12 cellular contexts compared by ENCODE assay signal in the genomic region with DNA sequence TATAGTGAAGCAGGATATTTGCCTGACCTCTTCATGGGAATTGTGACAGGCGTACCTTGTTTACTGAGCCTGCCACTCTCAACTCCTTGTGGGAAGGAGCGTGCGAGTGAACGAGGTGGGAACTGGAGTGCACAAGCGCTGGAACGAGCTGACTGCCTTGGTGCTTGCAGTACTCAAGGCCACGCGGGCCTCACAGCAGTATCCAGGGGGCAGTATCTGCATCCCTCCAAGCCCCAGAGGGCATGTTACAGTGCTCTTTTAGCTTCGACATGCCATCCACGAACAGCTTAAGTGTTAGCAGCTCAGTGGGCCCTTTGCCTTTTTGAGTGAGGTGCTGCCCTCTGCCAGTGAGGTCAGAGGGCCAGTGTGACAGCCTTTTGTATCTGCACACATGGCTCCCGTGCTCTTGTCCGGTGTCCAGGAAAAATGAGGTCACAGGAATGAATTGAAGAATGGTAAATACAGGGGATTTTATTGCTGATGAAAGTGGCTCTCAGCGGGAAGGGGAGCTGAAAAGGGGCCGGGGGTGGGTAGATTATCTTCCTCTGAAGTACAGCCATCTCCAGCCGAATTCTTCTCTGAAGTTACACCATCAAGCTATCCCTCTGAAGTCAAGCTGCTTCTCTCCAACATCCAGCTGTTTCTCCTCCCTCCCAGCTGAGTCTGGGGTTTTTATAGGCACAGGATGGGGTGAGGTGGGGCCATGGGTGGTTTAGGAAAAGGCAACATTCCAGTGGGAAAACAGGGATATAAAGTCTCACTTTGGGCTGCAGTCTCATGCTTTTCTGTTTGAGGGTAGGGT.
A peak's percentile ranks its signal among the peaks of the same experiment; 100 is the strongest.
DNase-seq lines count a peak whose midpoint lies in the region; ATAC-seq and TF ChIP-seq lines count a peak whose summit lies in the region.
"Had no signal": no experiment of that assay in that cellular context is flagged by ENCODE, and none has a peak within 500 bp of the region (broad histone marks: within the 10 kb centered on the region; RNA-seq: fewer than 3 reads in every experiment).

No MANE protein-coding gene starts in this region.

- no peak overlapping the region for H3K4me3 Mint-ChIP-seq in GM23338
- no peak overlapping the region for H3K4me3 Mint-ChIP-seq in T-cell
- H3K4me3 Mint-ChIP-seq in nephron progenitor cell, result peak overlapping the region; percentile 44
- no peak overlapping the region for H3K4me3 Mint-ChIP-seq in endothelial cell (ENCODE audit: unreplicated experiment)

- H2AFZ ChIP-seq in GM23338, result no peak overlapping the region

- TF ChIP-seq CTCF in GM23338 (conservative IDR thresholded peaks at IDR 0.05; ENCODE audit: low read depth in 2 of 2), result peak; percentile 29 to 44; a peak in 3 of 4 replicates
- TF ChIP-seq CTCF in nephron progenitor cell (IDR thresholded peaks at IDR 0.05), result no peak
- TF ChIP-seq CTCF in endothelial cell (IDR thresholded peaks at IDR 0.05; ENCODE audit: unreplicated experiment), result no peak

- intact Hi-C loops in left cardiac atrium (cut with DNase I) (no loop called here), sciatic nerve (cut with DNase I) (no loop called here)

- no peaks in the 10 kb centered on the region for H3K27me3 Mint-ChIP-seq in GM23338 (ENCODE audit: insufficient read depth, low read depth, poor library complexity)
- no peaks in the 10 kb centered on the region for H3K27me3 Mint-ChIP-seq in T-cell
- no peaks in the 10 kb centered on the region for H3K27me3 Mint-ChIP-seq in nephron progenitor cell (ENCODE audit: low read depth, poor library complexity)
- peaks cover 2% of the 10 kb centered on the region for H3K27me3 Mint-ChIP-seq in endothelial cell (ENCODE audit: unreplicated experiment)

- peaks cover 8% of the 10 kb centered on the region for H3K4me1 Mint-ChIP-seq in GM23338
- peaks cover 64 to 76% (median 72%) of the 10 kb centered on the region in 3 donors for H3K4me1 Mint-ChIP-seq in T-cell
- peaks cover 34% of the 10 kb centered on the region for H3K4me1 Mint-ChIP-seq in nephron progenitor cell
- H3K4me1 Mint-ChIP-seq in endothelial cell (ENCODE audit: unreplicated experiment), result peaks cover 5% of the 10 kb centered on the region

- peaks cover 4% of the 10 kb centered on the region; the same call in 1 of the 2 replicates for H3K9me2 ChIP-seq in GM23338 (ENCODE audit: insufficient read depth)

- H3K27ac ChIP-seq in GM23338 (ENCODE audit: low read depth), result no peak overlapping the region
- H3K27ac ChIP-seq: C4-2B had no signal

- no peak overlapping the region for H3K4me2 ChIP-seq in GM23338

- no peak overlapping the region for H3K4me3 ChIP-seq in GM23338

- peaks cover 11% of the 10 kb centered on the region; the same call in 2 of the 3 replicates for H3K9me3 Mint-ChIP-seq in GM23338
- H3K9me3 Mint-ChIP-seq in T-cell, result no peaks in the 10 kb centered on the region
- peaks cover 22% of the 10 kb centered on the region for H3K9me3 Mint-ChIP-seq in nephron progenitor cell
- H3K9me3 Mint-ChIP-seq in endothelial cell (ENCODE audit: unreplicated experiment), result no peaks in the 10 kb centered on the region

- H3K79me2 ChIP-seq in GM23338 (replicated peaks; ENCODE audit: insufficient read depth), result peaks cover 53% of the 10 kb centered on the region

- POLR2A ChIA-PET in T-cell (lab: Charles Lee), result no interaction called here

- no peaks in the 10 kb centered on the region for H3K36me3 ChIP-seq in GM23338 (ENCODE audit: insufficient read depth)

- peaks cover 19% of the 10 kb centered on the region for H3K36me3 Mint-ChIP-seq in GM23338 (ENCODE audit: low read depth)
- peaks cover 17% of the 10 kb centered on the region for H3K36me3 Mint-ChIP-seq in T-cell
- peaks cover 41% of the 10 kb centered on the region for H3K36me3 Mint-ChIP-seq in nephron progenitor cell (ENCODE audit: low read depth)
- H3K36me3 Mint-ChIP-seq in endothelial cell (ENCODE audit: low read depth, unreplicated experiment), result peaks cover 20% of the 10 kb centered on the region

- 0 out of 2 replicates have a peak, but pooled peaks cover 4% of the 10 kb centered on the region for H3F3A ChIP-seq in GM23338 (replicated peaks; ENCODE audit: low read depth)

- CTCF ChIA-PET in T-cell (lab: Charles Lee), result interaction anchor here in 1 of 2 donors (0.7 to 1.8 kb wide), 3 partner anchors 53 to 99 kb away, joined by 3 to 6 read pairs (median 5); no protein-coding TSS in a partner anchor

- H4K20me1 ChIP-seq in GM23338 (replicated peaks; ENCODE audit: insufficient read depth), result peaks cover 3% of the 10 kb centered on the region; the same call in 1 of the 2 replicates

- DNase-seq in GM23338 (ENCODE audit: low spot score) (peak; percentile 33), T-cell (peak in 20 of 34 experiments; percentile 1 to 25 (median 8)), left cardiac atrium (peak; percentile 38), nephron progenitor cell (peak; percentile 6), endothelial cell (ENCODE audit: low spot score) (no peak), DMS53 (lab: John Stamatoyannopoulos, UW) (no peak), sciatic nerve (ENCODE audit: low spot score) (no peak)
- DNase-seq: activated CD4-positive, alpha-beta T cell treated with anti-CD3 and anti-CD28 coated beads, Interleukin-2, amount 50 U/mL, for 48 hours; activated naive CD4-positive, alpha-beta T cell treated with Interleukin-2 at 50 U/mL for 16 hours; NCI-H1092 treated with DMSO at 0.1 percent for 48 hours had no signal

- ATAC-seq in GM23338 (peak; percentile 80), T-cell (replicated peaks in 1 of 4) (peak; percentile 35 to 57 (median 50)), left cardiac atrium (peak; percentile 64 to 68), sciatic nerve (no peak), GM21825 (IDR thresholded peaks at IDR 0.05; ENCODE audit: unreplicated experiment) (no peak)

- H3K4me1 ChIP-seq in GM23338 (ENCODE audit: insufficient read depth), result 0 out of 2 replicates have a peak, but pooled peaks cover 3% of the 10 kb centered on the region

- H3K27me3 ChIP-seq in GM23338 (ENCODE audit: insufficient read depth), result no peaks in the 10 kb centered on the region

- H3K27ac Mint-ChIP-seq in GM23338, result peak overlapping the region; percentile 52; the same call in 1 of the 2 replicates
- peak overlapping the region; percentile 10 to 39 for H3K27ac Mint-ChIP-seq in T-cell
- peak overlapping the region; percentile 92 for H3K27ac Mint-ChIP-seq in nephron progenitor cell
- H3K27ac Mint-ChIP-seq in endothelial cell (ENCODE audit: unreplicated experiment), result no peak overlapping the region

TF ChIP-seq in GM23338, 12 proteins besides CTCF, POLR2A, EP300 and RAD21:
- TF ChIP-seq REST (IDR thresholded peaks at IDR 0.05; ENCODE audit: unreplicated experiment), result no peak
- TF ChIP-seq EZH2phosphoT487 (IDR thresholded peaks at IDR 0.05; ENCODE audit: unreplicated experiment), result no peak
- no peak for TF ChIP-seq CREB1 (CRISPR knock-in tag; IDR thresholded peaks at IDR 0.05; ENCODE audit: low read depth)
- no peak for TF ChIP-seq ZNF331 (CRISPR knock-in tag; IDR thresholded peaks at IDR 0.05; ENCODE audit: low read depth)

Comparison
In these comparisons a context has a peak if more than half of its experiments do, and no peak if none do; other contexts are left out.
1. ATAC-seq: peak in GM23338 (single experiment), T-cell (4 of 4) and left cardiac atrium (2 of 2); none in sciatic nerve (single experiment) and GM21825 (single experiment).
2. DNase-seq: peak in GM23338 (single experiment), T-cell (20 of 34), left cardiac atrium (single experiment) and nephron progenitor cell (single experiment); none in endothelial cell (single experiment), DMS53 (single experiment) and sciatic nerve (single experiment).
3. CTCF ChIP-seq: peak in GM23338 (2 of 2); none in nephron progenitor cell (single experiment) and endothelial cell (single experiment).